ENCODE assay signal across 1 cellular context in genomic region chr1:37481289-37482003, GRCh38.
TF ChIP-seq lines count a peak whose summit lies in the region.

No MANE protein-coding gene starts in this region.

TF ChIP-seq in K562, 482 proteins besides CTCF, POLR2A, EP300 and RAD21:
- no peak for TF ChIP-seq ZBTB1 (CRISPR knock-in tag; IDR thresholded peaks at IDR 0.05; ENCODE audit: borderline replicate concordance, low read depth)
- TF ChIP-seq HMGN3 (IDR thresholded peaks at IDR 0.05; ENCODE audit: borderline replicate concordance, extremely low read depth, insufficient read length, low read depth, low read length): no peak
- TF ChIP-seq ETS1 (conservative IDR thresholded peaks at IDR 0.05; ENCODE audit: control insufficient read depth, low read depth, low read length): no peak
- peak; percentile 90 for TF ChIP-seq ZBTB33 (CRISPR knock-in tag; IDR thresholded peaks at IDR 0.05)
- no peak for TF ChIP-seq ZC3H8 (IDR thresholded peaks at IDR 0.05)
- no peak for TF ChIP-seq MTA3 (IDR thresholded peaks at IDR 0.05; ENCODE audit: borderline replicate concordance)
- TF ChIP-seq CCAR2 (IDR thresholded peaks at IDR 0.05; ENCODE audit: low read depth, low read length): no peak
- no peak for TF ChIP-seq PRPF4 (IDR thresholded peaks at IDR 0.05; ENCODE audit: insufficient read depth, low read depth, low read length, poor library complexity, severe bottlenecking)
- TF ChIP-seq RAD51 (IDR thresholded peaks at IDR 0.05; ENCODE audit: borderline replicate concordance, low read depth): no peak
- no peak for TF ChIP-seq NBN (IDR thresholded peaks at IDR 0.05; ENCODE audit: low read depth)
- no peak for TF ChIP-seq GTF2F1 (IDR thresholded peaks at IDR 0.05; ENCODE audit: low read depth, low read length)
- TF ChIP-seq EGR1 (conservative IDR thresholded peaks at IDR 0.05): peak; percentile 57
- TF ChIP-seq PCBP1 (IDR thresholded peaks at IDR 0.05; ENCODE audit: low read depth, low read length, poor library complexity, severe bottlenecking): no peak
- no peak for TF ChIP-seq ZNF354B (CRISPR knock-in tag; IDR thresholded peaks at IDR 0.05)
- no peak for TF ChIP-seq MYBL2 (IDR thresholded peaks at IDR 0.05; ENCODE audit: low read depth)
- TF ChIP-seq MYBL2 (CRISPR knock-in tag; IDR thresholded peaks at IDR 0.05; ENCODE audit: borderline replicate concordance): no peak
- TF ChIP-seq RBFOX2 (IDR thresholded peaks at IDR 0.05; ENCODE audit: low read depth, low read length): peak; percentile 38; the same call in 1 of the 2 replicates
- TF ChIP-seq STAG1 (CRISPR knock-in tag; IDR thresholded peaks at IDR 0.05; ENCODE audit: borderline replicate concordance): 0 out of 2 replicates have a peak, but pooled peaks have one; percentile 27
- no peak for TF ChIP-seq THAP7 (CRISPR knock-in tag; IDR thresholded peaks at IDR 0.05)
- no peak for TF ChIP-seq ZNF79 (CRISPR knock-in tag; IDR thresholded peaks at IDR 0.05; ENCODE audit: low read depth)
- no peak for TF ChIP-seq ATF7 (IDR thresholded peaks at IDR 0.05)
- TF ChIP-seq TAF1 (IDR thresholded peaks at IDR 0.05; ENCODE audit: control insufficient read depth, extremely low read depth, insufficient read depth, low read length, severe bottlenecking): no peak
- no peak for TF ChIP-seq C11orf30 (IDR thresholded peaks at IDR 0.05; ENCODE audit: low read depth)
- TF ChIP-seq ZNF76 (CRISPR knock-in tag; IDR thresholded peaks at IDR 0.05; ENCODE audit: borderline replicate concordance): no peak
- no peak for TF ChIP-seq TCFL5 (CRISPR knock-in tag; conservative IDR thresholded peaks at IDR 0.05)
- TF ChIP-seq TAF9B (IDR thresholded peaks at IDR 0.05; ENCODE audit: partially characterized antibody): no peak
- TF ChIP-seq CREM (IDR thresholded peaks at IDR 0.05; ENCODE audit: low read depth): peak; percentile 23; the same call in 1 of the 2 replicates
- no peak for TF ChIP-seq RHOXF2B (CRISPR knock-in tag; conservative IDR thresholded peaks at IDR 0.05)
- TF ChIP-seq ZC3H4 (CRISPR knock-in tag; IDR thresholded peaks at IDR 0.05; ENCODE audit: borderline replicate concordance): 0 out of 2 replicates have a peak, but pooled peaks have one; percentile 27
- TF ChIP-seq FUS (optimal IDR thresholded peaks at IDR 0.05; ENCODE audit: low read depth, low read length): no peak
- no peak for TF ChIP-seq ZBTB2 (IDR thresholded peaks at IDR 0.05)
- peak in 1 of 2 experiments; percentile 65; a peak in 2 of 4 replicates for TF ChIP-seq MLLT1 (IDR thresholded peaks at IDR 0.05)
